In genomic region chr6:119196732-119197131, GRCh38 we compare ENCODE assay signal across 17 cellular contexts.
DNase-seq lines count a peak whose midpoint lies in the region; ATAC-seq and TF ChIP-seq lines count a peak whose summit lies in the region.
"Had no signal": no experiment of that assay in that cellular context is flagged by ENCODE, and none has a peak within 500 bp of the region (broad histone marks: within the 10 kb centered on the region; RNA-seq: fewer than 3 reads in every experiment).

No MANE protein-coding gene starts in this region.

- no peak overlapping the region for H4K8ac ChIP-seq in mesenchymal stem cell (ENCODE audit: low read length)

- DNase-seq in BE2C (peak; percentile 78), NCI-H82 treated with DMSO at 0.1 percent for 48 hours (lab: John Stamatoyannopoulos, UW; ENCODE audit: unreplicated experiment) (peak; percentile 44), mesenchymal stem cell (peak; percentile 22)
- DNase-seq in activated CD8-positive, alpha-beta memory T cell treated with anti-CD3 and anti-CD28 coated beads, Interleukin-2, amount 50 U/mL, for 4 hours = no peak
- DNase-seq: COR-L47, IMR-90, Karpas-422, MM.1S, NCI-H1092 treated with DMSO at 0.1 percent for 48 hours, NCI-H1694, NCI-H2107, NCI-H2227 treated with DMSO at 0.1 percent for 48 hours, PC-9, SJCRH30 had no signal

- H3K4me1 ChIP-seq in BE2C = peaks cover 42% of the 10 kb centered on the region
- H3K4me1 ChIP-seq in mesenchymal stem cell (ENCODE audit: control insufficient read depth, insufficient read depth, low read depth, low read length) = peaks cover 2% of the 10 kb centered on the region
- H3K4me1 ChIP-seq: SJCRH30 had no signal

- no peak overlapping the region for H3K4ac ChIP-seq in mesenchymal stem cell (ENCODE audit: low read depth in 1 of 2, low read length in 2 of 2)

- no peak overlapping the region for H3K9ac ChIP-seq in mesenchymal stem cell (ENCODE audit: low read length)

- H3K27me3 ChIP-seq in BE2C (no peaks in the 10 kb centered on the region), mesenchymal stem cell (ENCODE audit: control insufficient read depth in 1 of 2, insufficient read depth in 1 of 2, low read length in 2 of 2) (no peaks in the 10 kb centered on the region)
- H3K27me3 ChIP-seq: SJCRH30 had no signal

- 55% methylated on average over 4 of the region's 4 CpGs for WGBS in mesenchymal stem cell

- H3K18ac ChIP-seq in mesenchymal stem cell (ENCODE audit: low read depth in 1 of 2, low read length in 2 of 2) = no peak overlapping the region

- H3K4me2 ChIP-seq in mesenchymal stem cell (ENCODE audit: low read length, poor library complexity, severe bottlenecking) = no peak overlapping the region
- H3K4me2 ChIP-seq: PC-9 had no signal

- no peaks in the 10 kb centered on the region for H3K79me1 ChIP-seq in mesenchymal stem cell (replicated peaks; ENCODE audit: low read length, poor library complexity, severe bottlenecking)

- H3K4me3 ChIP-seq in BE2C (ENCODE audit: low read depth, low read length) (no peak overlapping the region; the same call in 1 of the 2 replicates), mesenchymal stem cell (ENCODE audit: insufficient read depth in 1 of 2, low read depth in 1 of 2, low read length in 2 of 2) (no peak overlapping the region)
- H3K4me3 ChIP-seq: PC-9, SJCRH30 had no signal

- H3K27ac ChIP-seq in VCaP (peak overlapping the region; percentile 54), mesenchymal stem cell (ENCODE audit: low read length, poor library complexity, severe bottlenecking) (no peak overlapping the region)
- H3K27ac ChIP-seq: PC-9, SJCRH30 had no signal

- H4K91ac ChIP-seq in mesenchymal stem cell (ENCODE audit: low read length) = no peak overlapping the region

- peak overlapping the region in 1 of 2 experiments; percentile 39 for H2BK12ac ChIP-seq in mesenchymal stem cell (ENCODE audit: low read length in 2 of 2)

- no peak for ATAC-seq in GM21528 (IDR thresholded peaks at IDR 0.05; ENCODE audit: low FRiP score, unreplicated experiment)
- ATAC-seq in GM18511 (IDR thresholded peaks at IDR 0.05; ENCODE audit: unreplicated experiment) = no peak

- H2BK120ac ChIP-seq in mesenchymal stem cell (ENCODE audit: low read depth, low read length) = no peak overlapping the region

- TF ChIP-seq CTCF in BE2C (IDR thresholded peaks at IDR 0.05; ENCODE audit: low read depth, low read length) (no peak), VCaP (conservative IDR thresholded peaks at IDR 0.05) (no peak)

- H3K36me3 ChIP-seq in BE2C (peaks cover 43% of the 10 kb centered on the region), mesenchymal stem cell (ENCODE audit: control insufficient read depth in 1 of 2, insufficient read depth in 2 of 2, low read depth in 1 of 2, low read length in 2 of 2) (peaks cover 0 to 86% of the 10 kb centered on the region in 2 experiments)
- H3K36me3 ChIP-seq: SJCRH30 had no signal

- no peak overlapping the region for H2BK15ac ChIP-seq in mesenchymal stem cell (ENCODE audit: low read depth, poor library complexity, severe bottlenecking)

- no peak overlapping the region for H2AK5ac ChIP-seq in mesenchymal stem cell (ENCODE audit: low read length, severe bottlenecking)

- no peak overlapping the region for H2BK5ac ChIP-seq in mesenchymal stem cell (ENCODE audit: low read depth, low read length, poor library complexity, severe bottlenecking)

- H3K14ac ChIP-seq in mesenchymal stem cell (ENCODE audit: low read length in 2 of 2) = no peak overlapping the region

- no peak overlapping the region for H2AFZ ChIP-seq in mesenchymal stem cell (ENCODE audit: low read depth, low read length)
- H2AFZ ChIP-seq: PC-9 had no signal

- H3K23ac ChIP-seq in mesenchymal stem cell (ENCODE audit: low read length in 2 of 2) = no peak overlapping the region

- H3K9me3 ChIP-seq in BE2C (no peaks in the 10 kb centered on the region), mesenchymal stem cell (ENCODE audit: control insufficient read depth, low read length) (no peaks in the 10 kb centered on the region)
- H3K9me3 ChIP-seq: SJCRH30 had no signal
